Comparison of ENCODE assay signal across 1 cellular context in genomic region chr12:82144505-82144904, GRCh38.
TF ChIP-seq lines count a peak whose summit lies in the region.

No MANE protein-coding gene starts in this region.

TF ChIP-seq in HCT116, 20 proteins besides CTCF, POLR2A, EP300 and RAD21 (continued from another document):
- TF ChIP-seq ZNF274 (IDR thresholded peaks at IDR 0.05; ENCODE audit: low read depth, low read length), result no peak
- no peak for TF ChIP-seq SP1 (IDR thresholded peaks at IDR 0.05; ENCODE audit: low read depth)
- TF ChIP-seq POLR2AphosphoS5 (IDR thresholded peaks at IDR 0.05; ENCODE audit: low read depth, low read length), result no peak
- TF ChIP-seq SIN3A (IDR thresholded peaks at IDR 0.05; ENCODE audit: low read depth), result no peak
- TF ChIP-seq SRF (IDR thresholded peaks at IDR 0.05; ENCODE audit: low read depth), result no peak
- TF ChIP-seq EZH2 (IDR thresholded peaks at IDR 0.05), result no peak
- TF ChIP-seq CBX3 (IDR thresholded peaks at IDR 0.05; ENCODE audit: low read depth), result no peak
- TF ChIP-seq REST (IDR thresholded peaks at IDR 0.05; ENCODE audit: low read depth), result no peak
- no peak for TF ChIP-seq YY1 (IDR thresholded peaks at IDR 0.05; ENCODE audit: extremely low read depth, insufficient replicate concordance, low read depth, low read length)
- TF ChIP-seq EZH2phosphoT487 (IDR thresholded peaks at IDR 0.05; ENCODE audit: borderline replicate concordance), result no peak
- TF ChIP-seq ATF3 (IDR thresholded peaks at IDR 0.05), result no peak
- no peak for TF ChIP-seq JUND (IDR thresholded peaks at IDR 0.05)
- TF ChIP-seq FOSL1 (IDR thresholded peaks at IDR 0.05; ENCODE audit: low read depth), result no peak
